ENCODE assay signal across 1 cellular context in genomic region chr19:58475714-58476497, GRCh38.
TF ChIP-seq lines count a peak whose summit lies in the region.

ZNF446 (plus strand) TSS chr19:58476352; CDS start chr19:58477219, 867 bp downstream.

TF ChIP-seq in K562, 482 proteins besides CTCF, POLR2A, EP300 and RAD21 (continued from another document and continues in another):
- TF ChIP-seq NBN (IDR thresholded peaks at IDR 0.05; ENCODE audit: low read depth) (peak; percentile 38; the same call in 1 of the 2 replicates), POLR2B (IDR thresholded peaks at IDR 0.05; ENCODE audit: low read depth, partially characterized antibody) (peak; percentile 77), RBM22 (IDR thresholded peaks at IDR 0.05; ENCODE audit: low read depth, low read length, poor library complexity, severe bottlenecking) (peak; percentile 92), EWSR1 (IDR thresholded peaks at IDR 0.05; ENCODE audit: borderline replicate concordance, low read depth, partially characterized antibody) (no peak), NCOA2 (IDR thresholded peaks at IDR 0.05; ENCODE audit: partially characterized antibody in 2 of 2) (no peak), SNRNP70 (optimal IDR thresholded peaks at IDR 0.05; ENCODE audit: low read depth, low read length) (peak; percentile 67), GABPB1 (CRISPR knock-in tag; IDR thresholded peaks at IDR 0.05) (peak; percentile 91), SUPT5H (IDR thresholded peaks at IDR 0.05) (peak; percentile 76), ELF2 (CRISPR knock-in tag; IDR thresholded peaks at IDR 0.05) (peak; percentile 75; the same call in 1 of the 2 replicates), ZNF518B (CRISPR knock-in tag; IDR thresholded peaks at IDR 0.05) (no peak), RBFOX2 (IDR thresholded peaks at IDR 0.05; ENCODE audit: low read depth, low read length) (peak; percentile 83), HNRNPUL1 (IDR thresholded peaks at IDR 0.05; ENCODE audit: low read length) (no peak), HDAC1 (IDR thresholded peaks at IDR 0.05) (0 out of 4 replicates have a peak, but pooled peaks of 1 of the 2 experiments have one; percentile 68), ZKSCAN8 (CRISPR knock-in tag; IDR thresholded peaks at IDR 0.05) (no peak; the same call in 1 of the 2 replicates), DACH1 (IDR thresholded peaks at IDR 0.05; ENCODE audit: partially characterized antibody) (peak; percentile 82), TEAD4 (IDR thresholded peaks at IDR 0.05; ENCODE audit: low read length) (peak; percentile 37; the same call in 1 of the 2 replicates), TEAD4 (CRISPR knock-in tag; IDR thresholded peaks at IDR 0.05; ENCODE audit: borderline replicate concordance) (no peak), ZNF707 (CRISPR knock-in tag; conservative IDR thresholded peaks at IDR 0.05) (no peak), PRDM10 (IDR thresholded peaks at IDR 0.05; ENCODE audit: partially characterized antibody) (peak; percentile 87), PHF20 (IDR thresholded peaks at IDR 0.05; ENCODE audit: partially characterized antibody) (peak; percentile 30), ATF7 (IDR thresholded peaks at IDR 0.05) (peak; percentile 89), ZNF3 (CRISPR knock-in tag; IDR thresholded peaks at IDR 0.05) (no peak), MNT (conservative IDR thresholded peaks at IDR 0.05) (peak; percentile 85 to 89), KLF1 (tag; IDR thresholded peaks at IDR 0.05) (peak; percentile 82), MAFG (tag; conservative IDR thresholded peaks at IDR 0.05) (no peak), CAMTA2 (CRISPR knock-in tag; conservative IDR thresholded peaks at IDR 0.05) (peak; percentile 87; the same call in 1 of the 2 replicates), CBX5 (IDR thresholded peaks at IDR 0.05; ENCODE audit: borderline replicate concordance, low read depth) (no peak), FOXK2 (conservative IDR thresholded peaks at IDR 0.05 in 1 of 2, IDR thresholded peaks at IDR 0.05 in 1 of 2; ENCODE audit: low read depth in 2 of 2) (peak in 1 of 2 experiments; percentile 51; a peak in 1 of 4 replicates), NRF1 (conservative IDR thresholded peaks at IDR 0.05 in 1 of 2, IDR thresholded peaks at IDR 0.05 in 1 of 2) (peak; percentile 81 to 85), BHLHE40 (IDR thresholded peaks at IDR 0.05; ENCODE audit: low read length) (peak; percentile 60)
- TF ChIP-seq, protein P1, sequence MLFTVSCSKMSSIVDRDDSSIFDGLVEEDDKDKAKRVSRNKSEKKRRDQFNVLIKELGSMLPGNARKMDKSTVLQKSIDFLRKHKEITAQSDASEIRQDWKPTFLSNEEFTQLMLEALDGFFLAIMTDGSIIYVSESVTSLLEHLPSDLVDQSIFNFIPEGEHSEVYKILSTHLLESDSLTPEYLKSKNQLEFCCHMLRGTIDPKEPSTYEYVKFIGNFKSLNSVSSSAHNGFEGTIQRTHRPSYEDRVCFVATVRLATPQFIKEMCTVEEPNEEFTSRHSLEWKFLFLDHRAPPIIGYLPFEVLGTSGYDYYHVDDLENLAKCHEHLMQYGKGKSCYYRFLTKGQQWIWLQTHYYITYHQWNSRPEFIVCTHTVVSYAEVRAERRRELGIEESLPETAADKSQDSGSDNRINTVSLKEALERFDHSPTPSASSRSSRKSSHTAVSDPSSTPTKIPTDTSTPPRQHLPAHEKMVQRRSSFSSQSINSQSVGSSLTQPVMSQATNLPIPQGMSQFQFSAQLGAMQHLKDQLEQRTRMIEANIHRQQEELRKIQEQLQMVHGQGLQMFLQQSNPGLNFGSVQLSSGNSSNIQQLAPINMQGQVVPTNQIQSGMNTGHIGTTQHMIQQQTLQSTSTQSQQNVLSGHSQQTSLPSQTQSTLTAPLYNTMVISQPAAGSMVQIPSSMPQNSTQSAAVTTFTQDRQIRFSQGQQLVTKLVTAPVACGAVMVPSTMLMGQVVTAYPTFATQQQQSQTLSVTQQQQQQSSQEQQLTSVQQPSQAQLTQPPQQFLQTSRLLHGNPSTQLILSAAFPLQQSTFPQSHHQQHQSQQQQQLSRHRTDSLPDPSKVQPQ (CRISPR knock-in tag; IDR thresholded peaks at IDR 0.05; ENCODE audit: borderline replicate concordance) = no peak
- TF ChIP-seq, protein P2, sequence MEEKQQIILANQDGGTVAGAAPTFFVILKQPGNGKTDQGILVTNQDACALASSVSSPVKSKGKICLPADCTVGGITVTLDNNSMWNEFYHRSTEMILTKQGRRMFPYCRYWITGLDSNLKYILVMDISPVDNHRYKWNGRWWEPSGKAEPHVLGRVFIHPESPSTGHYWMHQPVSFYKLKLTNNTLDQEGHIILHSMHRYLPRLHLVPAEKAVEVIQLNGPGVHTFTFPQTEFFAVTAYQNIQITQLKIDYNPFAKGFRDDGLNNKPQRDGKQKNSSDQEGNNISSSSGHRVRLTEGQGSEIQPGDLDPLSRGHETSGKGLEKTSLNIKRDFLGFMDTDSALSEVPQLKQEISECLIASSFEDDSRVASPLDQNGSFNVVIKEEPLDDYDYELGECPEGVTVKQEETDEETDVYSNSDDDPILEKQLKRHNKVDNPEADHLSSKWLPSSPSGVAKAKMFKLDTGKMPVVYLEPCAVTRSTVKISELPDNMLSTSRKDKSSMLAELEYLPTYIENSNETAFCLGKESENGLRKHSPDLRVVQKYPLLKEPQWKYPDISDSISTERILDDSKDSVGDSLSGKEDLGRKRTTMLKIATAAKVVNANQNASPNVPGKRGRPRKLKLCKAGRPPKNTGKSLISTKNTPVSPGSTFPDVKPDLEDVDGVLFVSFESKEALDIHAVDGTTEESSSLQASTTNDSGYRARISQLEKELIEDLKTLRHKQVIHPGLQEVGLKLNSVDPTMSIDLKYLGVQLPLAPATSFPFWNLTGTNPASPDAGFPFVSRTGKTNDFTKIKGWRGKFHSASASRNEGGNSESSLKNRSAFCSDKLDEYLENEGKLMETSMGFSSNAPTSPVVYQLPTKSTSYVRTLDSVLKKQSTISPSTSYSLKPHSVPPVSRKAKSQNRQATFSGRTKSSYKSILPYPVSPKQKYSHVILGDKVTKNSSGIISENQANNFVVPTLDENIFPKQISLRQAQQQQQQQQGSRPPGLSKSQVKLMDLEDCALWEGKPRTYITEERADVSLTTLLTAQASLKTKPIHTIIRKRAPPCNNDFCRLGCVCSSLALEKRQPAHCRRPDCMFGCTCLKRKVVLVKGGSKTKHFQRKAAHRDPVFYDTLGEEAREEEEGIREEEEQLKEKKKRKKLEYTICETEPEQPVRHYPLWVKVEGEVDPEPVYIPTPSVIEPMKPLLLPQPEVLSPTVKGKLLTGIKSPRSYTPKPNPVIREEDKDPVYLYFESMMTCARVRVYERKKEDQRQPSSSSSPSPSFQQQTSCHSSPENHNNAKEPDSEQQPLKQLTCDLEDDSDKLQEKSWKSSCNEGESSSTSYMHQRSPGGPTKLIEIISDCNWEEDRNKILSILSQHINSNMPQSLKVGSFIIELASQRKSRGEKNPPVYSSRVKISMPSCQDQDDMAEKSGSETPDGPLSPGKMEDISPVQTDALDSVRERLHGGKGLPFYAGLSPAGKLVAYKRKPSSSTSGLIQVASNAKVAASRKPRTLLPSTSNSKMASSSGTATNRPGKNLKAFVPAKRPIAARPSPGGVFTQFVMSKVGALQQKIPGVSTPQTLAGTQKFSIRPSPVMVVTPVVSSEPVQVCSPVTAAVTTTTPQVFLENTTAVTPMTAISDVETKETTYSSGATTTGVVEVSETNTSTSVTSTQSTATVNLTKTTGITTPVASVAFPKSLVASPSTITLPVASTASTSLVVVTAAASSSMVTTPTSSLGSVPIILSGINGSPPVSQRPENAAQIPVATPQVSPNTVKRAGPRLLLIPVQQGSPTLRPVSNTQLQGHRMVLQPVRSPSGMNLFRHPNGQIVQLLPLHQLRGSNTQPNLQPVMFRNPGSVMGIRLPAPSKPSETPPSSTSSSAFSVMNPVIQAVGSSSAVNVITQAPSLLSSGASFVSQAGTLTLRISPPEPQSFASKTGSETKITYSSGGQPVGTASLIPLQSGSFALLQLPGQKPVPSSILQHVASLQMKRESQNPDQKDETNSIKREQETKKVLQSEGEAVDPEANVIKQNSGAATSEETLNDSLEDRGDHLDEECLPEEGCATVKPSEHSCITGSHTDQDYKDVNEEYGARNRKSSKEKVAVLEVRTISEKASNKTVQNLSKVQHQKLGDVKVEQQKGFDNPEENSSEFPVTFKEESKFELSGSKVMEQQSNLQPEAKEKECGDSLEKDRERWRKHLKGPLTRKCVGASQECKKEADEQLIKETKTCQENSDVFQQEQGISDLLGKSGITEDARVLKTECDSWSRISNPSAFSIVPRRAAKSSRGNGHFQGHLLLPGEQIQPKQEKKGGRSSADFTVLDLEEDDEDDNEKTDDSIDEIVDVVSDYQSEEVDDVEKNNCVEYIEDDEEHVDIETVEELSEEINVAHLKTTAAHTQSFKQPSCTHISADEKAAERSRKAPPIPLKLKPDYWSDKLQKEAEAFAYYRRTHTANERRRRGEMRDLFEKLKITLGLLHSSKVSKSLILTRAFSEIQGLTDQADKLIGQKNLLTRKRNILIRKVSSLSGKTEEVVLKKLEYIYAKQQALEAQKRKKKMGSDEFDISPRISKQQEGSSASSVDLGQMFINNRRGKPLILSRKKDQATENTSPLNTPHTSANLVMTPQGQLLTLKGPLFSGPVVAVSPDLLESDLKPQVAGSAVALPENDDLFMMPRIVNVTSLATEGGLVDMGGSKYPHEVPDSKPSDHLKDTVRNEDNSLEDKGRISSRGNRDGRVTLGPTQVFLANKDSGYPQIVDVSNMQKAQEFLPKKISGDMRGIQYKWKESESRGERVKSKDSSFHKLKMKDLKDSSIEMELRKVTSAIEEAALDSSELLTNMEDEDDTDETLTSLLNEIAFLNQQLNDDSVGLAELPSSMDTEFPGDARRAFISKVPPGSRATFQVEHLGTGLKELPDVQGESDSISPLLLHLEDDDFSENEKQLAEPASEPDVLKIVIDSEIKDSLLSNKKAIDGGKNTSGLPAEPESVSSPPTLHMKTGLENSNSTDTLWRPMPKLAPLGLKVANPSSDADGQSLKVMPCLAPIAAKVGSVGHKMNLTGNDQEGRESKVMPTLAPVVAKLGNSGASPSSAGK (IDR thresholded peaks at IDR 0.05) = no peak
- TF ChIP-seq, protein P3, sequence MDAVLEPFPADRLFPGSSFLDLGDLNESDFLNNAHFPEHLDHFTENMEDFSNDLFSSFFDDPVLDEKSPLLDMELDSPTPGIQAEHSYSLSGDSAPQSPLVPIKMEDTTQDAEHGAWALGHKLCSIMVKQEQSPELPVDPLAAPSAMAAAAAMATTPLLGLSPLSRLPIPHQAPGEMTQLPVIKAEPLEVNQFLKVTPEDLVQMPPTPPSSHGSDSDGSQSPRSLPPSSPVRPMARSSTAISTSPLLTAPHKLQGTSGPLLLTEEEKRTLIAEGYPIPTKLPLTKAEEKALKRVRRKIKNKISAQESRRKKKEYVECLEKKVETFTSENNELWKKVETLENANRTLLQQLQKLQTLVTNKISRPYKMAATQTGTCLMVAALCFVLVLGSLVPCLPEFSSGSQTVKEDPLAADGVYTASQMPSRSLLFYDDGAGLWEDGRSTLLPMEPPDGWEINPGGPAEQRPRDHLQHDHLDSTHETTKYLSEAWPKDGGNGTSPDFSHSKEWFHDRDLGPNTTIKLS (IDR thresholded peaks at IDR 0.05; ENCODE audit: borderline replicate concordance, low read depth) = peak; percentile 87
